In the genomic region with DNA sequence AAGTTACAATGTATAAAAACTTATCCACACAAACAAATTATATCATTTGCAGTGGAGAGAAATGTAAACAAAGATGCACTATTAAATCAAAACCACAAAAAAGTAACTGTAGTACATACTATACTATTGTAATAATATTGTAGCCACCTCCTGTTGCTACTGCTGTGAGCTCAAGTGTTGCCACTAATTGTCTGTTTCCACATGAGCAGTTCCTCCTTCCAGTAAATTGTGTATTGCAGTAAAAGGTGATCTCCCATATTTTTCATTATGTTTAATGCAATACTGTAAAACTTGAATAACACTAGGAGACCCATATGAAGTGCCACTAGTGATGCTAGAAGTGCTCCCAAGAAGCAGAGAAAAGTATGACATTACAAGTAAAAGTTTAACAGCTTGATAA, we compare ENCODE assay signal across 1 cellular context.
TF ChIP-seq lines count a peak whose summit lies in the region.

No MANE protein-coding gene starts in this region.

TF ChIP-seq in GM12878, 131 proteins besides CTCF, POLR2A, EP300 and RAD21:
- TF ChIP-seq PML (IDR thresholded peaks at IDR 0.05; ENCODE audit: low read length) (no peak), CBFB (IDR thresholded peaks at IDR 0.05; ENCODE audit: low read depth) (no peak), NRF1 (conservative IDR thresholded peaks at IDR 0.05; ENCODE audit: low read depth, low read length) (no peak), HDGF (IDR thresholded peaks at IDR 0.05) (no peak), SUZ12 (IDR thresholded peaks at IDR 0.05; ENCODE audit: unreplicated experiment) (no peak)
